In genomic region chr13:88565566-88565965, GRCh38 we compare ENCODE assay signal across 8 cellular contexts.
"Had no signal": no experiment of that assay in that cellular context is flagged by ENCODE, and none has a peak within 500 bp of the region (broad histone marks: within the 10 kb centered on the region; RNA-seq: fewer than 3 reads in every experiment).

No MANE protein-coding gene starts in this region.

- H3K4me3 ChIP-seq: GM23248, HAP-1 had no signal

- ATAC-seq: HCT116 had no signal

- H3K9ac ChIP-seq: GM23248 had no signal

- H3K4me3 Mint-ChIP-seq: H9, HFFc6 had no signal

- H3K27ac ChIP-seq: GM23248 had no signal

- H3K9me3 Mint-ChIP-seq: H9 had no signal

- DNase-seq: GM23248, GOT3, H7, H9, HCEC 1CT, HFFc6 had no signal

- H3K4me1 ChIP-seq: HAP-1 had no signal

- H3K4me1 Mint-ChIP-seq: H9 had no signal

- H3K36me3 ChIP-seq: HAP-1 had no signal

- H3K27ac Mint-ChIP-seq: H9, HFFc6 had no signal

- H2AFZ ChIP-seq: GM23248 had no signal

- H3K9me3 ChIP-seq: HAP-1 had no signal
